Comparison of ENCODE assay signal across 3 cellular contexts in genomic region chr3:187545391-187545790, GRCh38.
"Had no signal": no experiment of that assay in that cellular context is flagged by ENCODE, and none has a peak within 500 bp of the region (broad histone marks: within the 10 kb centered on the region; RNA-seq: fewer than 3 reads in every experiment).

No MANE protein-coding gene starts in this region.

- ATAC-seq: GM12878 had no signal

- DNase-seq: GDM1, GF-D8 had no signal

- H3K4me3 ChIP-seq: GM12878 had no signal
